Comparison of ENCODE assay signal across 9 cellular contexts in genomic region chr7:5692845-5693278, GRCh38.
DNase-seq lines count a peak whose midpoint lies in the region; ATAC-seq and TF ChIP-seq lines count a peak whose summit lies in the region.
"Had no signal": no experiment of that assay in that cellular context is flagged by ENCODE, and none has a peak within 500 bp of the region (broad histone marks: within the 10 kb centered on the region; RNA-seq: fewer than 3 reads in every experiment).

No MANE protein-coding gene starts in this region.

- H3K4me2 ChIP-seq in parathyroid adenoma (ENCODE audit: low read length): peak overlapping the region; percentile 54

- no peak overlapping the region for H3K4me3 ChIP-seq in parathyroid adenoma (ENCODE audit: low read depth, low read length)

- H3K27me3 Mint-ChIP-seq in T-helper 2 cell treated with Interferon-gamma antibody and Interleukin-4, amounts not matched to agents 5 μg/mL and 100 μg/mL, for 36 hours (ENCODE audit: low read depth): no peaks in the 10 kb centered on the region
- H3K27me3 Mint-ChIP-seq in chondrocyte (ENCODE audit: low read depth): no peaks in the 10 kb centered on the region

- no peaks in the 10 kb centered on the region for H3K9me3 ChIP-seq in parathyroid adenoma (ENCODE audit: control insufficient read depth, low read length)

- no peak for DNase-seq in T-helper 2 cell treated with Interferon-gamma antibody and Interleukin-4, amounts not matched to agents 5 μg/mL and 100 μg/mL, for 36 hours (ENCODE audit: low spot score)
- no peak for DNase-seq in T-helper 2 cell
- peak; percentile 72 for DNase-seq in NCI-H748 (lab: John Stamatoyannopoulos, UW; ENCODE audit: unreplicated experiment)
- DNase-seq in chondrocyte (ENCODE audit: low spot score): no peak
- DNase-seq in middle frontal gyrus (ENCODE audit: extremely low spot score, low spot score): no peak
- no peak for DNase-seq in islet precursor cell

- H3K4me3 Mint-ChIP-seq in T-helper 2 cell treated with Interferon-gamma antibody and Interleukin-4, amounts not matched to agents 5 μg/mL and 100 μg/mL, for 36 hours: peak overlapping the region; percentile 8
- H3K4me3 Mint-ChIP-seq in chondrocyte (ENCODE audit: unreplicated experiment): peak overlapping the region; percentile 74

- no peak for ATAC-seq in HG03108 (IDR thresholded peaks at IDR 0.05; ENCODE audit: unreplicated experiment)

- TF ChIP-seq CTCF in chondrocyte (IDR thresholded peaks at IDR 0.05): no peak
- TF ChIP-seq CTCF in parathyroid adenoma (IDR thresholded peaks at IDR 0.05): no peak

- peaks cover 76% of the 10 kb centered on the region for H3K4me1 Mint-ChIP-seq in T-helper 2 cell treated with Interferon-gamma antibody and Interleukin-4, amounts not matched to agents 5 μg/mL and 100 μg/mL, for 36 hours (ENCODE audit: low read depth)
- H3K4me1 Mint-ChIP-seq in chondrocyte (ENCODE audit: low read depth): peaks cover 98% of the 10 kb centered on the region

- H3K9me3 Mint-ChIP-seq in T-helper 2 cell treated with Interferon-gamma antibody and Interleukin-4, amounts not matched to agents 5 μg/mL and 100 μg/mL, for 36 hours: no peaks in the 10 kb centered on the region
- no peaks in the 10 kb centered on the region for H3K9me3 Mint-ChIP-seq in chondrocyte (ENCODE audit: low read depth)

- peaks cover 10% of the 10 kb centered on the region for H3K79me2 ChIP-seq in parathyroid adenoma

- H3K36me3 ChIP-seq in parathyroid adenoma (ENCODE audit: control insufficient read depth, insufficient read depth, low read length): no peaks in the 10 kb centered on the region

- H3K27me3 ChIP-seq in parathyroid adenoma (ENCODE audit: control insufficient read depth, insufficient read depth, low read length): no peaks in the 10 kb centered on the region

- H3K9ac ChIP-seq in parathyroid adenoma: no peak overlapping the region

- peaks cover 80% of the 10 kb centered on the region for H3K4me1 ChIP-seq in parathyroid adenoma

- peaks cover 26% of the 10 kb centered on the region for H3K36me3 Mint-ChIP-seq in T-helper 2 cell treated with Interferon-gamma antibody and Interleukin-4, amounts not matched to agents 5 μg/mL and 100 μg/mL, for 36 hours (ENCODE audit: low read depth)
- H3K36me3 Mint-ChIP-seq in chondrocyte (ENCODE audit: low read depth): peaks cover 7% of the 10 kb centered on the region

- no peak overlapping the region for H2AFZ ChIP-seq in parathyroid adenoma

- H3K27ac ChIP-seq in parathyroid adenoma: peak overlapping the region; percentile 99
- H3K27ac ChIP-seq: C4-2B had no signal

- H3K27ac Mint-ChIP-seq in T-helper 2 cell treated with Interferon-gamma antibody and Interleukin-4, amounts not matched to agents 5 μg/mL and 100 μg/mL, for 36 hours: no peak overlapping the region
- H3K27ac Mint-ChIP-seq in chondrocyte (ENCODE audit: unreplicated experiment): peak overlapping the region; percentile 94
